ENCODE assay signal across 23 cellular contexts in the genomic region with DNA sequence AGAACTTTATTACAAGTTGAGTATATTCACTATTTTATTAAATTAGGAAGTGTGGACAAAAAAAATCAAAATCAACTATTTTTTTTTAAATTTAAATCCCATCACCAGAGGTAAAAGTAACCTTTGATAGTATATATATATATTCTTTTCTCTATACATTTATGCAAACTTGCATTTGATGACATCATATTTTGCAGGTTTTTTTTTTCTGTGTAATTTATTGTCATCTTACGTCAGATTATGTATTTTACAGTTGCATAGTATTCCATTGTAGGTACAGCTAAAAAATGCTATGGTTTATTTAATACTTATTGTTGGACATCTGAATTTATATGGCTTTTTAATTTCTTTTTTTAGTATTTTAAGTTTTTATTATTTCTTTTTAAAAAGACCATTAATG.
"Had no signal": no experiment of that assay in that cellular context is flagged by ENCODE, and none has a peak within 500 bp of the region (broad histone marks: within the 10 kb centered on the region; RNA-seq: fewer than 3 reads in every experiment).

No MANE protein-coding gene starts in this region.

- H3K36me3 ChIP-seq: thyroid gland had no signal

- H3K27me3 ChIP-seq: left lung, right atrium auricular region, stomach, testis, thyroid gland, transverse colon, upper lobe of left lung, vagina had no signal

- H3K4me3 ChIP-seq: left lung, lower lobe of right lung, right atrium auricular region, skin epidermis, stomach, testis, thyroid gland, transverse colon, upper lobe of left lung, vagina had no signal

- H3K4me1 ChIP-seq: left lung, lower lobe of right lung, stomach, testis, vagina had no signal

- ATAC-seq: left colon; naive thymus-derived CD8-positive, alpha-beta T cell; sciatic nerve; stimulated activated naive B cell treated with anti-CD40 and anti-IgM and Interleukin-4, amounts not matched to agents 10 μg/mL and 1 μg/mL and 100 μg/mL, for 72 hours; stimulated activated naive CD8-positive, alpha-beta T cell treated with anti-CD3 and anti-CD28 coated beads, Interleukin-15, Interleukin-2, amounts not matched to agents 100 U/mL and 50 U/mL, for 24 hours had no signal

- FAIRE-seq: keratinocyte had no signal

- DNase-seq: left colon; lower lobe of right lung; mammary epithelial cell; mesenchymal stem cell; naive thymus-derived CD8-positive, alpha-beta T cell; nucleus accumbens; stimulated activated CD4-positive, alpha-beta T cell treated with anti-CD3 and anti-CD28 coated beads, Interleukin-12 subunit alpha, Interleukin-12 subunit beta, amount 100 ng/mL, for 4 hours; stimulated activated CD4-positive, alpha-beta T cell treated with anti-CD3 and anti-CD28 coated beads, Interleukin-15, amount 100 ng/mL, for 24 hours; stimulated activated CD4-positive, alpha-beta T cell treated with anti-CD3 and anti-CD28 coated beads, Interleukin-2, amount 100 ng/mL, for 24 hours; stimulated activated CD4-positive, alpha-beta T cell treated with anti-CD3 and anti-CD28 coated beads, Interleukin-4, amount 100 ng/mL, for 1 hour; stimulated activated naive B cell treated with anti-CD40 and anti-IgM and Interleukin-4, amounts not matched to agents 10 μg/mL and 1 μg/mL and 100 μg/mL, for 72 hours; stimulated activated naive CD8-positive, alpha-beta T cell treated with anti-CD3 and anti-CD28 coated beads, Interleukin-15, Interleukin-2, amounts not matched to agents 100 U/mL and 50 U/mL, for 24 hours; stomach; testis; thyroid gland; transverse colon had no signal

- H3K27ac ChIP-seq: left lung, lower lobe of right lung, right atrium auricular region, skin epidermis, stomach, testis, thyroid gland, transverse colon, upper lobe of left lung, vagina had no signal

- H3K9me3 ChIP-seq: left lung, lower lobe of right lung, right atrium auricular region, stomach, testis, thyroid gland, transverse colon, upper lobe of left lung, vagina had no signal
